ENCODE assay signal across 22 cellular contexts in the genomic region with DNA sequence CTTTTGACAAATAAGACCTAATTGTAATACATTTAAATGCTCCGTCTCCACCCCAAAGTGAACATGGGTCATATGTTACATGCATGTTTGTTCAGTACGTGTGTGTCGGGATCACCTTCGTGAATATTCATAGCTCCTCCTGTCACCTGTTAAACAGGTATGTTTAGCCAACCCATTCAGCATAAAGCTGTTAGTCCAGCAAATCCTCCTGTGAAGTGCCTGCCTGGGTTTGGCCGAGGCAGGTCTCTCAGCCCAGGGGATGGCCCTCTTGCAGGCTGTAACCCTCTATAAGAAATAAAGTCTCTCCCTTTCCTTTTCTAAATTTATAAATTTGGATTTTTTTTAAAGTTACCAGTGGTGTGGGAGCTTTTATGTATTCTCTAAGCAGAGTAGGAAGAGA. TPM values are rescaled to one million over a fixed set of nuclear protein-coding genes. Genes with fewer than 3 reads are reported as not detected.
DNase-seq lines count a peak whose midpoint lies in the region; ATAC-seq and TF ChIP-seq lines count a peak whose summit lies in the region.
"Had no signal": no experiment of that assay in that cellular context is flagged by ENCODE, and none has a peak within 500 bp of the region (broad histone marks: within the 10 kb centered on the region; RNA-seq: fewer than 3 reads in every experiment).

No MANE protein-coding gene starts in this region.

- no peak overlapping the region for H3K4me3 ChIP-seq in LNCaP clone FGC (ENCODE audit: low read depth, low read length)
- H3K4me3 ChIP-seq: A549; BLaER1 treated with 17β-estradiol and CSF1 and Interleukin-3, amounts not matched to agents 10 nM and 100 nM; GM23248 had no signal

- intact Hi-C loops in activated T-helper 1 cell treated with anti-CD3 and anti-CD28 coated beads, Interleukin-12 subunit alpha, Interleukin-12 subunit beta, Interleukin-2, Interleukin-4 antibody, amounts not matched to agents 30 ng/mL and 10 ng/mL and 1 ng/mL, durations not matched to agents 14 hours and 24 hours and 36 hours (cut with micrococcal nuclease): no loop called here

- no peak overlapping the region for H3K4me3 Mint-ChIP-seq in activated T-helper 1 cell treated with anti-CD3 and anti-CD28 coated beads, Interleukin-12 subunit alpha, Interleukin-12 subunit beta, Interleukin-2, Interleukin-4 antibody, amounts not matched to agents 30 ng/mL and 10 ng/mL and 1 ng/mL, durations not matched to agents 14 hours and 24 hours and 36 hours
- H3K4me3 Mint-ChIP-seq: CD14-positive monocyte; CD4-positive, alpha-beta T cell; CD8-positive, alpha-beta memory T cell had no signal

- DNase-seq in LNCaP clone FGC (ENCODE audit: low read depth) (peak; percentile 17), NCI-H526 treated with DMSO at 0.1 percent for 48 hours (lab: John Stamatoyannopoulos, UW) (peak; percentile 93), DMS53 treated with DMSO at 0.1 percent for 48 hours (lab: John Stamatoyannopoulos, UW; ENCODE audit: unreplicated experiment) (no peak)
- no peak for DNase-seq in activated T-helper 1 cell treated with anti-CD3 and anti-CD28 coated beads, Interleukin-12 subunit alpha, Interleukin-12 subunit beta, Interleukin-2, Interleukin-4 antibody, amounts not matched to agents 30 ng/mL and 10 ng/mL and 1 ng/mL, durations not matched to agents 14 hours and 24 hours and 36 hours (ENCODE audit: low spot score)
- DNase-seq: 8988T; ACHN; AML-193; BE2C; CD4-positive, alpha-beta T cell; CD8-positive, alpha-beta memory T cell; DMS 273 treated with DMSO at 0.1 percent for 48 hours; DMS79 treated with DMSO at 0.1 percent for 48 hours; GF-D8; GM23248; H7; HCEC 1CT had no signal

- no peaks in the 10 kb centered on the region for H3K27me3 Mint-ChIP-seq in activated T-helper 1 cell treated with anti-CD3 and anti-CD28 coated beads, Interleukin-12 subunit alpha, Interleukin-12 subunit beta, Interleukin-2, Interleukin-4 antibody, amounts not matched to agents 30 ng/mL and 10 ng/mL and 1 ng/mL, durations not matched to agents 14 hours and 24 hours and 36 hours (ENCODE audit: insufficient read depth)
- H3K27me3 Mint-ChIP-seq: CD4-positive, alpha-beta T cell had no signal

- no peaks in the 10 kb centered on the region for H3K4me1 Mint-ChIP-seq in activated T-helper 1 cell treated with anti-CD3 and anti-CD28 coated beads, Interleukin-12 subunit alpha, Interleukin-12 subunit beta, Interleukin-2, Interleukin-4 antibody, amounts not matched to agents 30 ng/mL and 10 ng/mL and 1 ng/mL, durations not matched to agents 14 hours and 24 hours and 36 hours (ENCODE audit: low read depth)
- H3K4me1 Mint-ChIP-seq: CD14-positive monocyte; CD8-positive, alpha-beta memory T cell had no signal

- no peak overlapping the region for H3K27ac Mint-ChIP-seq in activated T-helper 1 cell treated with anti-CD3 and anti-CD28 coated beads, Interleukin-12 subunit alpha, Interleukin-12 subunit beta, Interleukin-2, Interleukin-4 antibody, amounts not matched to agents 30 ng/mL and 10 ng/mL and 1 ng/mL, durations not matched to agents 14 hours and 24 hours and 36 hours
- H3K27ac Mint-ChIP-seq: CD14-positive monocyte; CD4-positive, alpha-beta T cell; CD8-positive, alpha-beta memory T cell had no signal

- H3K27ac ChIP-seq in VCaP: peak overlapping the region; percentile 16; the same call in 1 of the 2 replicates
- H3K27ac ChIP-seq: A549; BLaER1 treated with 17β-estradiol and CSF1 and Interleukin-3, amounts not matched to agents 10 nM and 100 nM; GM23248 had no signal

- no peaks in the 10 kb centered on the region for H3K36me3 Mint-ChIP-seq in activated T-helper 1 cell treated with anti-CD3 and anti-CD28 coated beads, Interleukin-12 subunit alpha, Interleukin-12 subunit beta, Interleukin-2, Interleukin-4 antibody, amounts not matched to agents 30 ng/mL and 10 ng/mL and 1 ng/mL, durations not matched to agents 14 hours and 24 hours and 36 hours (ENCODE audit: low read depth)
- H3K36me3 Mint-ChIP-seq: CD14-positive monocyte; CD8-positive, alpha-beta memory T cell had no signal

- no peaks in the 10 kb centered on the region for H3K9me3 Mint-ChIP-seq in activated T-helper 1 cell treated with anti-CD3 and anti-CD28 coated beads, Interleukin-12 subunit alpha, Interleukin-12 subunit beta, Interleukin-2, Interleukin-4 antibody, amounts not matched to agents 30 ng/mL and 10 ng/mL and 1 ng/mL, durations not matched to agents 14 hours and 24 hours and 36 hours
- H3K9me3 Mint-ChIP-seq: CD4-positive, alpha-beta T cell had no signal

- ATAC-seq in esophagus mucosa (peak; percentile 44), GM18517 (IDR thresholded peaks at IDR 0.05; ENCODE audit: unreplicated experiment) (no peak)
- ATAC-seq: A549 had no signal

- TF ChIP-seq CTCF in LNCaP clone FGC (IDR thresholded peaks at IDR 0.05; ENCODE audit: control insufficient read depth, extremely low read depth, insufficient read depth): no peak
- no peak for TF ChIP-seq CTCF in VCaP (conservative IDR thresholded peaks at IDR 0.05)

RNA-seq across cellular contexts. Expression of gene NTM, which starts 38.9 kb away (rescaled TPM):
- 0.92 TPM for total RNA-seq in esophagus mucosa
- total RNA-seq in activated T-helper 1 cell treated with anti-CD3 and anti-CD28 coated beads, Interleukin-12 subunit alpha, Interleukin-12 subunit beta, Interleukin-2, Interleukin-4 antibody, amounts not matched to agents 30 ng/mL and 10 ng/mL and 1 ng/mL, durations not matched to agents 14 hours and 24 hours and 36 hours: not detected in 2 replicates
- total RNA-seq: CD4-positive, alpha-beta T cell; CD8-positive, alpha-beta memory T cell had no signal

Comparison
In these comparisons a context has a peak if more than half of its experiments do, and no peak if none do; other contexts are left out.
1. DNase-seq: peak in LNCaP clone FGC (single experiment) and NCI-H526 treated with DMSO at 0.1 percent for 48 hours (single experiment); none in activated T-helper 1 cell treated with anti-CD3 and anti-CD28 coated beads, Interleukin-12 subunit alpha, Interleukin-12 subunit beta, Interleukin-2, Interleukin-4 antibody, amounts not matched to agents 30 ng/mL and 10 ng/mL and 1 ng/mL, durations not matched to agents 14 hours and 24 hours and 36 hours (single experiment) and DMS53 treated with DMSO at 0.1 percent for 48 hours (single experiment).